Comparison of ENCODE assay signal across 16 cellular contexts in the genomic region with DNA sequence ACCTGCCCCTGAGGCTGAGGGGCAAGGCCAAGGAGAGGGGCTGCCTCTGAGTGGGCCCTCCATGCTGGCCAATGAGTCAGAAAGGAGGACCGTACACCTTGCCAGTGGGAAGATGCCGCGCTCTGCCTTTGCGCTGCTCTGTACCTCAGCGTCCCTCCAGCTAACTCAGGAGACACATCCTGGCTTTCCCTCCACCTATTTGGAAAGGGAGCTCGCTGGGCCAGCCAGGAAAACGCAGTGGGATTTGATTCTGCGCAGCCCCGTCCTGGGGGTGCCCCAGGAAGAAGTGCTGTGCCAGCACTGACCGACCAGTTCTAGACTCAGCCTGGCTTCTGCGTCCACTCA.
DNase-seq lines count a peak whose midpoint lies in the region; ATAC-seq, FAIRE-seq and TF ChIP-seq lines count a peak whose summit lies in the region.
"Had no signal": no experiment of that assay in that cellular context is flagged by ENCODE, and none has a peak within 500 bp of the region (broad histone marks: within the 10 kb centered on the region; RNA-seq: fewer than 3 reads in every experiment).

No MANE protein-coding gene starts in this region.

- no peak overlapping the region for H4K5ac ChIP-seq in H1 (ENCODE audit: insufficient read length, low read depth, low read length)

- H3K23ac ChIP-seq in H1 (ENCODE audit: insufficient read length) = no peak overlapping the region

- H3K4me1 ChIP-seq in heart left ventricle (peaks cover 0 to 31% (median 2%) of the 10 kb centered on the region in 12 donors), H1 (replicated peaks in 1 of 4; ENCODE audit: control insufficient read depth in 3 of 4, insufficient read depth in 4 of 4, low read length in 3 of 4) (peaks cover 0 to 3% (median 1%) of the 10 kb centered on the region in 4 experiments; a peak in 2 of 7 replicates)
- H3K4me1 ChIP-seq: HAP-1 had no signal

- H3K27ac ChIP-seq in heart left ventricle (no peak overlapping the region), RWPE1 (peak overlapping the region; percentile 87), H1 (ENCODE audit: low read depth, low read length) (no peak overlapping the region), skin epidermis (peak overlapping the region in 11 of 21 experiments; percentile 44 to 91 (median 84))
- H3K27ac ChIP-seq: BLaER1 treated with 17β-estradiol and CSF1 and Interleukin-3, amounts not matched to agents 10 nM and 100 nM had no signal

- TF ChIP-seq EP300 in H1 (IDR thresholded peaks at IDR 0.05; ENCODE audit: borderline replicate concordance in 1 of 2, low read depth in 2 of 2, low read length in 2 of 2) = no peak

- no peak for TF ChIP-seq RAD21 in H1 (IDR thresholded peaks at IDR 0.05 in 1 of 2, conservative IDR thresholded peaks at IDR 0.05 in 1 of 2; ENCODE audit: low read depth in 2 of 2, low read length in 2 of 2)

- POLR2A ChIA-PET in RWPE1 (lab: Yijun Ruan, JAX; ENCODE audit: low non-redundant PET) (no interaction called here), H1 (lab: Charles Lee; ENCODE audit: partially characterized antibody) (no interaction called here)

- H3K9ac ChIP-seq in H1 (replicated peaks in 1 of 4; ENCODE audit: extremely low read depth in 1 of 4, low read depth in 3 of 4, low read length in 3 of 4) = no peak overlapping the region
- H3K9ac ChIP-seq: BLaER1 treated with 17β-estradiol and CSF1 and Interleukin-3, amounts not matched to agents 10 nM and 100 nM had no signal

- no peak overlapping the region for H3K14ac ChIP-seq in H1 (ENCODE audit: insufficient read length)

- H3K27me3 ChIP-seq in heart left ventricle (no peaks in the 10 kb centered on the region), H1 (replicated peaks in 1 of 4; ENCODE audit: control insufficient read depth in 3 of 4, extremely low read depth in 1 of 4, insufficient read depth in 3 of 4, low read length in 3 of 4) (no peaks in the 10 kb centered on the region)

- no peak overlapping the region for H4K91ac ChIP-seq in H1 (replicated peaks; ENCODE audit: insufficient read length, low read length)

- H2BK12ac ChIP-seq in H1 (ENCODE audit: low read depth, low read length) = no peak overlapping the region

- H2BK120ac ChIP-seq in H1 (replicated peaks; ENCODE audit: low read depth, low read length) = no peak overlapping the region

- DNase-seq in heart left ventricle (peak in 3 of 5 donors; percentile 8 to 30 (median 9)), Right ventricle myocardium superior (no peak), RWPE1 (ENCODE audit: low spot score) (no peak), H1 (ENCODE audit: low read depth in 1 of 2, low spot score in 2 of 2) (no peak), medulla oblongata (ENCODE audit: extremely low spot score) (no peak)
- DNase-seq: COR-L47, DMS 273 treated with DMSO at 0.1 percent for 48 hours, DMS53, DND-41, EL had no signal

- H3K56ac ChIP-seq in H1 (replicated peaks; ENCODE audit: insufficient read length, low read depth, low read length) = no peak overlapping the region

- H3K4me3 ChIP-seq in heart left ventricle (no peak overlapping the region), H1 (ENCODE audit: extremely low read depth in 1 of 4, insufficient read depth in 2 of 4, low read depth in 3 of 4, low read length in 4 of 4) (no peak overlapping the region), skin epidermis (no peak overlapping the region)
- H3K4me3 ChIP-seq: BLaER1 treated with 17β-estradiol and CSF1 and Interleukin-3, amounts not matched to agents 10 nM and 100 nM; GM12878; HAP-1 had no signal

- ATAC-seq in heart left ventricle = no peak
- no peak for ATAC-seq in Right ventricle myocardium superior (ENCODE audit: poor library complexity)
- no peak for ATAC-seq in GM18909 (IDR thresholded peaks at IDR 0.05; ENCODE audit: poor library complexity, unreplicated experiment)
- ATAC-seq: GM12878 had no signal

- H3K36me3 ChIP-seq in heart left ventricle = no peaks in the 10 kb centered on the region
- no peaks in the 10 kb centered on the region for H3K36me3 ChIP-seq in H1 (ENCODE audit: control insufficient read depth in 2 of 4, insufficient read depth in 4 of 4, low read length in 3 of 4)
- H3K36me3 ChIP-seq: BLaER1 treated with 17β-estradiol and CSF1 and Interleukin-3, amounts not matched to agents 10 nM and 100 nM; HAP-1 had no signal

- H2BK5ac ChIP-seq in H1 (ENCODE audit: low read depth, low read length) = no peak overlapping the region

- no peak for TF ChIP-seq POLR2A in heart left ventricle (IDR thresholded peaks at IDR 0.05)
- no peak for TF ChIP-seq POLR2A in H1 (IDR thresholded peaks at IDR 0.05; ENCODE audit: control extremely low read depth in 1 of 2, low read depth in 2 of 2, low read length in 2 of 2)

- no peak overlapping the region for H3K18ac ChIP-seq in H1 (ENCODE audit: extremely low read depth, low read length)

- no peak overlapping the region for H2AK5ac ChIP-seq in H1 (ENCODE audit: low read depth, low read length)

- intact Hi-C loops in heart left ventricle (cut with DNase I) (no loop called here), Right ventricle myocardium superior (cut with DNase I) (loop anchor here (5.0 kb wide), 1 partner anchor 50 kb away; no protein-coding TSS in a partner anchor)

- no peaks in the 10 kb centered on the region for H3K9me3 ChIP-seq in heart left ventricle
- H3K9me3 ChIP-seq in H1 (ENCODE audit: insufficient read depth in 2 of 2, low read depth in 1 of 2, low read length in 1 of 2) = no peaks in the 10 kb centered on the region
- H3K9me3 ChIP-seq: BLaER1 treated with 17β-estradiol and CSF1 and Interleukin-3, amounts not matched to agents 10 nM and 100 nM; HAP-1 had no signal

- H4K20me1 ChIP-seq in H1 (replicated peaks in 1 of 2; ENCODE audit: control insufficient read depth in 1 of 2, insufficient read depth in 2 of 2, low read length in 2 of 2) = peaks cover 0 to 1% of the 10 kb centered on the region in 2 experiments

- H3K4ac ChIP-seq in H1 (replicated peaks; ENCODE audit: insufficient read length, low read depth, low read length) = no peak overlapping the region

- H2BK20ac ChIP-seq in H1 (ENCODE audit: low read length) = no peak overlapping the region

- 0 out of 2 replicates have a peak overlapping the region, but pooled peaks have one; percentile 14 for H4K8ac ChIP-seq in H1 (ENCODE audit: extremely low read depth, insufficient read depth, low read length)

- CTCF ChIA-PET in RWPE1 (lab: Yijun Ruan, JAX) = no interaction called here
- CTCF ChIA-PET in H1 (lab: Charles Lee; ENCODE audit: partially characterized antibody) = interaction anchor here (1.4 to 4.0 kb wide), 4 partner anchors 10 to 34 kb away, joined by 4 to 12 read pairs (median 7); no protein-coding TSS in a partner anchor

- FAIRE-seq in H1 (lab: Jason Lieb, UNC) = no peak
- FAIRE-seq: GM12878, GM19239 had no signal

- H3K79me2 ChIP-seq in H1 (ENCODE audit: control insufficient read depth in 1 of 2, insufficient read depth in 2 of 2, low read length in 2 of 2) = no peaks in the 10 kb centered on the region

- WGBS in heart left ventricle, 4 donors = 94 to 98% (median 95%) methylated on average over 11 of the region's 11 CpGs
- 92% methylated on average over 11 of the region's 11 CpGs; no CpG with 5 or more reads in 1 of the 2 experiments for WGBS in H1 (ENCODE audit: extremely low coverage in 1 of 2, insufficient coverage in 1 of 2, insufficient read length in 1 of 2, insufficient replicate concordance in 2 of 2, low coverage in 1 of 2, low lambda C conversion rate in 2 of 2, missing lambda C conversion rate in 1 of 2), 2 experiments

- TF ChIP-seq CTCF in heart left ventricle (IDR thresholded peaks at IDR 0.05) (no peak), RWPE1 (conservative IDR thresholded peaks at IDR 0.05; ENCODE audit: low read depth) (no peak), H1 (IDR thresholded peaks at IDR 0.05; ENCODE audit: control extremely low read depth in 1 of 3, insufficient read depth in 1 of 3, low read depth in 1 of 3, low read length in 3 of 3) (no peak)

- H3K79me1 ChIP-seq in H1 (ENCODE audit: low read depth, low read length) = no peaks in the 10 kb centered on the region

- H2BK15ac ChIP-seq in H1 (ENCODE audit: low read length) = no peak overlapping the region

- no peak overlapping the region for H3K4me2 ChIP-seq in H1 (ENCODE audit: insufficient read depth in 1 of 2, low read depth in 2 of 2, low read length in 2 of 2)

- no peak overlapping the region for H2AFZ ChIP-seq in H1 (ENCODE audit: low read length)

- no peaks in the 10 kb centered on the region for H3K23me2 ChIP-seq in H1 (ENCODE audit: low read depth, low read length)

TF ChIP-seq in H1, 55 proteins besides CTCF, POLR2A, EP300 and RAD21 (continues in another document):
- TF ChIP-seq GABPA (IDR thresholded peaks at IDR 0.05; ENCODE audit: borderline replicate concordance, insufficient read depth, low read length) = no peak
- TF ChIP-seq ASH2L (IDR thresholded peaks at IDR 0.05; ENCODE audit: low read length) = no peak
- no peak for TF ChIP-seq GTF2F1 (IDR thresholded peaks at IDR 0.05; ENCODE audit: borderline replicate concordance, low read depth, low read length)
- no peak for TF ChIP-seq FOSL1 (IDR thresholded peaks at IDR 0.05; ENCODE audit: insufficient read depth, low read depth, low read length)
- no peak for TF ChIP-seq RNF2 (IDR thresholded peaks at IDR 0.05; ENCODE audit: borderline replicate concordance, low read depth, low read length, missing control alignments, poor library complexity, severe bottlenecking)
- no peak for TF ChIP-seq SAP30 (IDR thresholded peaks at IDR 0.05; ENCODE audit: insufficient read depth, insufficient replicate concordance, low read length)
- TF ChIP-seq USF2 (IDR thresholded peaks at IDR 0.05; ENCODE audit: low read length) = no peak
- no peak for TF ChIP-seq CREB1 (IDR thresholded peaks at IDR 0.05)
- TF ChIP-seq YY1 (IDR thresholded peaks at IDR 0.05; ENCODE audit: low read depth, low read length) = no peak
- no peak for TF ChIP-seq TAF7 (optimal IDR thresholded peaks at IDR 0.05; ENCODE audit: borderline replicate concordance, low read depth, low read length)
- no peak for TF ChIP-seq RFX5 (IDR thresholded peaks at IDR 0.05; ENCODE audit: borderline replicate concordance, low read depth, low read length)
- TF ChIP-seq TEAD4 (IDR thresholded peaks at IDR 0.05; ENCODE audit: low read depth, low read length) = no peak
- no peak for TF ChIP-seq MAFK (IDR thresholded peaks at IDR 0.05; ENCODE audit: low read depth, low read length)
- TF ChIP-seq EGR1 (IDR thresholded peaks at IDR 0.05; ENCODE audit: borderline replicate concordance, low read depth, low read length) = no peak
- TF ChIP-seq JUN (IDR thresholded peaks at IDR 0.05; ENCODE audit: low read depth, low read length) = no peak
- no peak for TF ChIP-seq ZNF274 (IDR thresholded peaks at IDR 0.05; ENCODE audit: borderline replicate concordance, extremely low read depth, low read length)

Comparison
In these comparisons a context has a peak if more than half of its experiments do, and no peak if none do; other contexts are left out.
1. DNase-seq: peak in heart left ventricle (3 of 5); none in Right ventricle myocardium superior (single experiment), RWPE1 (single experiment), H1 (0 of 2) and medulla oblongata (single experiment).
2. H3K27ac ChIP-seq: peak in RWPE1 (single experiment) and skin epidermis (11 of 21); none in heart left ventricle (0 of 12) and H1 (single experiment).